Comparison of ENCODE assay signal across 10 cellular contexts in genomic region chr1:19374402-19374801, GRCh38.
A peak's percentile ranks its signal among the peaks of the same experiment; 100 is the strongest.
DNase-seq lines count a peak whose midpoint lies in the region; ATAC-seq and TF ChIP-seq lines count a peak whose summit lies in the region.
"Had no signal": no experiment of that assay in that cellular context is flagged by ENCODE, and none has a peak within 500 bp of the region (broad histone marks: within the 10 kb centered on the region; RNA-seq: fewer than 3 reads in every experiment).

No MANE protein-coding gene starts in this region.

- peaks cover 5% of the 10 kb centered on the region for H3K36me3 Mint-ChIP-seq in activated naive CD8-positive, alpha-beta T cell
- H3K36me3 Mint-ChIP-seq in activated naive CD8-positive, alpha-beta T cell treated with anti-CD3 and anti-CD28 coated beads for 36 hours: peaks cover 22% of the 10 kb centered on the region
- H3K36me3 Mint-ChIP-seq: natural killer cell had no signal

- no peak overlapping the region for H3K4me3 Mint-ChIP-seq in activated naive CD8-positive, alpha-beta T cell
- H3K4me3 Mint-ChIP-seq in activated naive CD8-positive, alpha-beta T cell treated with anti-CD3 and anti-CD28 coated beads for 36 hours: no peak overlapping the region
- H3K4me3 Mint-ChIP-seq: natural killer cell had no signal

- no peaks in the 10 kb centered on the region for H3K9me3 Mint-ChIP-seq in activated naive CD8-positive, alpha-beta T cell (ENCODE audit: low read depth)
- H3K9me3 Mint-ChIP-seq in activated naive CD8-positive, alpha-beta T cell treated with anti-CD3 and anti-CD28 coated beads for 36 hours: no peaks in the 10 kb centered on the region
- H3K9me3 Mint-ChIP-seq: natural killer cell had no signal

- no peak for DNase-seq in activated naive CD8-positive, alpha-beta T cell treated with anti-CD3 and anti-CD28 coated beads for 36 hours
- DNase-seq in PC-3 (no peak), fibroblast of villous mesenchyme (ENCODE audit: low read depth) (no peak), upper lobe of right lung (no peak), middle frontal gyrus (ENCODE audit: extremely low spot score, low spot score) (no peak), stomach (no peak), NCI-H2107 (lab: John Stamatoyannopoulos, UW) (no peak)
- DNase-seq: foreskin melanocyte, natural killer cell had no signal

- TF ChIP-seq EP300 in stomach (IDR thresholded peaks at IDR 0.05): no peak

- peaks cover 25% of the 10 kb centered on the region for H3K36me3 ChIP-seq in PC-3 (ENCODE audit: low read depth, low read length)
- H3K36me3 ChIP-seq in upper lobe of right lung: peaks cover 66% of the 10 kb centered on the region
- H3K36me3 ChIP-seq in stomach: peaks cover 38 to 85% (median 80%) of the 10 kb centered on the region in 4 donors

- H3K4me1 ChIP-seq in PC-3 (ENCODE audit: insufficient read depth, low read length): no peaks in the 10 kb centered on the region
- peaks cover 26% of the 10 kb centered on the region for H3K4me1 ChIP-seq in upper lobe of right lung
- peaks cover 17 to 58% (median 42%) of the 10 kb centered on the region in 4 donors for H3K4me1 ChIP-seq in stomach

- H3K79me2 ChIP-seq in PC-3 (ENCODE audit: low read length): no peaks in the 10 kb centered on the region

- no peak overlapping the region for H3K4me2 ChIP-seq in PC-3 (ENCODE audit: low read length)

- H2AFZ ChIP-seq in PC-3 (ENCODE audit: low read length): no peak overlapping the region

- ATAC-seq in PC-3: peak; percentile 46; the same call in 1 of the 2 replicates
- no peak for ATAC-seq in upper lobe of right lung

- WGBS in stomach, 5 donors: 72 to 83% (median 76%) methylated on average over 7 of the region's 7 CpGs

- TF ChIP-seq CTCF in PC-3 (conservative IDR thresholded peaks at IDR 0.05; ENCODE audit: low read depth, low read length) (peak; percentile 36; the same call in 1 of the 2 replicates), fibroblast of villous mesenchyme (IDR thresholded peaks at IDR 0.05; ENCODE audit: insufficient read depth, low read depth, low read length) (peak; percentile 23), upper lobe of right lung (IDR thresholded peaks at IDR 0.05) (peak; percentile 19), stomach (IDR thresholded peaks at IDR 0.05) (no peak)

- no peak for TF ChIP-seq POLR2A in stomach (IDR thresholded peaks at IDR 0.05)

- POLR2A ChIA-PET in PC-3 (lab: Charles Lee; ENCODE audit: unreplicated experiment): no interaction called here

- no peaks in the 10 kb centered on the region for H3K9me3 ChIP-seq in PC-3 (ENCODE audit: low read length)
- H3K9me3 ChIP-seq in upper lobe of right lung: no peaks in the 10 kb centered on the region
- no peaks in the 10 kb centered on the region for H3K9me3 ChIP-seq in stomach

- peak overlapping the region; percentile 22 for H3K27ac Mint-ChIP-seq in activated naive CD8-positive, alpha-beta T cell
- no peak overlapping the region for H3K27ac Mint-ChIP-seq in activated naive CD8-positive, alpha-beta T cell treated with anti-CD3 and anti-CD28 coated beads for 36 hours
- H3K27ac Mint-ChIP-seq: natural killer cell had no signal

- H4K20me1 ChIP-seq in PC-3 (ENCODE audit: low read length): no peaks in the 10 kb centered on the region

- H3K9me2 ChIP-seq in PC-3 (replicated peaks; ENCODE audit: low read length): no peaks in the 10 kb centered on the region

- no peaks in the 10 kb centered on the region for H3K27me3 ChIP-seq in PC-3 (ENCODE audit: low read length)
- H3K27me3 ChIP-seq in upper lobe of right lung: no peaks in the 10 kb centered on the region
- no peaks in the 10 kb centered on the region for H3K27me3 ChIP-seq in stomach

- no peak overlapping the region for H3K9ac ChIP-seq in PC-3 (ENCODE audit: low read length)

- BruUV-seq in PC-3 (replicated peaks; lab: Mats Ljungman, UMichigan): no TSS peak

- H3F3A ChIP-seq in PC-3 (ENCODE audit: low read length, unreplicated experiment): no peaks in the 10 kb centered on the region

- no peaks in the 10 kb centered on the region for H3K27me3 Mint-ChIP-seq in activated naive CD8-positive, alpha-beta T cell
- H3K27me3 Mint-ChIP-seq in activated naive CD8-positive, alpha-beta T cell treated with anti-CD3 and anti-CD28 coated beads for 36 hours: no peaks in the 10 kb centered on the region

- intact Hi-C loops in PC-3 (cut with micrococcal nuclease): no loop called here
- intact Hi-C loops in upper lobe of right lung (cut with DNase I): no loop called here
- intact Hi-C loops in stomach (cut with DNase I; ENCODE audit: low total_unique reads): loop anchor here (10.0 kb wide), 1 partner anchor 280 kb away; no protein-coding TSS in a partner anchor

- peaks cover 40% of the 10 kb centered on the region for H3K4me1 Mint-ChIP-seq in activated naive CD8-positive, alpha-beta T cell (ENCODE audit: low read depth)
- H3K4me1 Mint-ChIP-seq in activated naive CD8-positive, alpha-beta T cell treated with anti-CD3 and anti-CD28 coated beads for 36 hours: peaks cover 32% of the 10 kb centered on the region

- CTCF ChIA-PET in PC-3 (lab: Charles Lee): interaction anchor here (0.6 kb wide), 1 partner anchor 256 kb away, joined by 4 read pairs; no protein-coding TSS in a partner anchor

- H3K4me3 ChIP-seq in PC-3 (ENCODE audit: low read length) (no peak overlapping the region), fibroblast of villous mesenchyme (ENCODE audit: low read depth, low read length) (no peak overlapping the region), upper lobe of right lung (no peak overlapping the region), stomach (no peak overlapping the region)

- H3K27ac ChIP-seq in PC-3 (ENCODE audit: low read length): no peak overlapping the region
- no peak overlapping the region for H3K27ac ChIP-seq in upper lobe of right lung
- H3K27ac ChIP-seq in stomach: peak overlapping the region in 1 of 5 donors; percentile 64

Comparison
In these comparisons a context has a peak if more than half of its experiments do, and no peak if none do; other contexts are left out.
1. CTCF ChIP-seq: peak in PC-3 (single experiment), fibroblast of villous mesenchyme (single experiment) and upper lobe of right lung (single experiment); none in stomach (0 of 7).